ENCODE assay signal across 8 cellular contexts in the genomic region with DNA sequence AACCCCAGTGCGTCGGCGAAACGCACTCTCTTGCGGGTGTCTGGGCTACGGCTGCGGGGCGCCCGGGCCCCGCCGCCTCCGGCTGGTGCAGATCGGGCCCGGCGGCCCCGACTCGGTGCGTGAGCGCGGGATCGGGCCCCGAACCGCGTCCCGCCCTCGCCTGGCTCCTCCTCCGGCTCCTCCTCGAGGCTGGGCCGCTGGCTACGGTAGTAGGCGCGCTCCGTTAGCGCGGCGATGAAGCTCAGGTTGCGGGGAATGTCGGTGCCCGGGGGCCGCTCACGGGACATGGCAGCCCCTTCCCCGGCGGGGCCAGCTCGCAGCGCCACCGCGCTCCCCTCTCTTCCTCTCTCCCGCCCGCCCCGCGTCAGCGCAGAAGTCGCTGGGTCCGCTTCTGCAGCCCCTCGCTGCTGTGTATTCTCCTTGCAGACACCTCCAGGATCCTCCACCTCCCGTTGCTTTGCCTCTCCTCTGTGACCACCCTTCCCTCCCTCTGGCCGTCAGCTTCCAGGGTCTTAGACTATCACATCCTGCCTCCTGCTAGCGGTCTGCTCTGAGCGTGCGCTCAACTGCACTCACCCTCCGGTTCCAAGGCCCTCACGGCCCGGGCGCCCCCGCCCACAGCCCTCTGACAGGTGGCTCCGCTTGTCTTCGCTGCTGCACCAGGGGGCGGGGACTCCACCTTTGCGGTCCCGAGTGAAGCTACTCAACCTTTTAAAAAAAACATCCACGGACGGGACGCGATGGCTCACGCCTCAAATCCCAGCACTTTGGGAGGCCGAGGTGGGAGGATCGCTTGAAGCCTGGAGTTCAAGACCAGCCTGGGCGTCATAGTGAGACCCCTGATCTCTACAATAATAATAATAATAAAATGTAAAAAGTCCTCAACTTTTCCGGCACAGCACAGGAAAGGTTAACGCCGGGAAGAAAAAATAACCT.
DNase-seq lines count a peak whose midpoint lies in the region; ATAC-seq lines count a peak whose summit lies in the region.

A gene with protein sequence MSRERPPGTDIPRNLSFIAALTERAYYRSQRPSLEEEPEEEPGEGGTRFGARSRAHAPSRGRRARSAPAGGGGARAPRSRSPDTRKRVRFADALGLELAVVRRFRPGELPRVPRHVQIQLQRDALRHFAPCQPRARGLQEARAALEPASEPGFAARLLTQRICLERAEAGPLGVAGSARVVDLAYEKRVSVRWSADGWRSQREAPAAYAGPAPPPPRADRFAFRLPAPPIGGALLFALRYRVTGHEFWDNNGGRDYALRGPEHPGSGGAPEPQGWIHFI (minus strand): TSS at position 570 of the 936 bp plus-strand sequence. CDS start 283 bp downstream, at position 287.

- peak; percentile 58 for DNase-seq in SIG-M5 treated with dmso at 0.1 percent for 504 hours (lab: John Stamatoyannopoulos, UW; ENCODE audit: unreplicated experiment)
- no peak for DNase-seq in SIG-M5 (lab: John Stamatoyannopoulos, UW)
- peak; percentile 87 for DNase-seq in NCI-H2171 treated with DMSO at 0.1 percent for 48 hours (lab: John Stamatoyannopoulos, UW)
- peak; percentile 76 for DNase-seq in activated CD4-positive, CD25-positive, alpha-beta regulatory T cell treated with anti-CD3 and anti-CD28 coated beads, Interleukin-2, amount 50 U/mL, for 16 hours (ENCODE audit: low read depth, low spot score)
- DNase-seq in central memory CD4-positive, alpha-beta T cell, result peak; percentile 86
- peak; percentile 77 to 81 for DNase-seq in stimulated activated CD4-positive, alpha-beta T cell treated with anti-CD3 and anti-CD28 coated beads, Interleukin-1b, Interleukin-23, amount 100 ng/mL, for 4 hours (ENCODE audit: low read depth in 2 of 2)

- ATAC-seq in HG03064 (IDR thresholded peaks at IDR 0.05; ENCODE audit: low read depth, unreplicated experiment), result peak; percentile 33

- H3K27me3 ChIP-seq in layer of hippocampus (ENCODE audit: control insufficient read depth, insufficient read depth, low read length), result no peaks in the 10 kb centered on the region

- peak within 1 kb of the TSS; percentile 99 for H3K27ac ChIP-seq in layer of hippocampus (ENCODE audit: low read depth, low read length)
